8 cellular contexts compared by ENCODE assay signal in the genomic region with DNA sequence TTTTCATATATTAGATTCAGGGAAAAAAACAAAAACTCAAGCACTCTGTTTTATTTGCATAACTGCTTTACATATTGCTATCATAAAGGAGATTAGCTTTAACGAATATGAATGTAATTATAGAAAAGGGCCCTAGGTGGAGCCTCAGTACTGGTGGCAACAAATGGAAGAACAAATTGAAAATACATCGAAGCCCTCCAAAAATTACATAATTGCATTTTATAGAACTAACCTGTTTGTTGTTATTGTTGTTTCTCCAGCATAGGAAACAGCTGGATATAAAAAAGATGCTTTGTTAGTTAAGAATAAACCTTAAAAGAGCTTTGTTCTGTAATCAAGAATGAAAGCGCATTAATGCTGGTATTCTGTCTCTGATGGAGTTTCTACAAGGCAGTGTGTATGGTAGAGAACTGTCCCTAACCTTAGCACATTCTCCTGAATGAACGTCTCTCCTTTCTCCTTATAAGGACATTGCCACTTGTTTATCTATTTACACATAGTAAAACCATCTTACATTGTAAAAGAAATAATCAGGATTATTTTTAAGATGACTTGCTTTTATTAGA. TPM values are rescaled to one million over a fixed set of nuclear protein-coding genes. Genes with fewer than 3 reads are reported as not detected.
A peak's percentile ranks its signal among the peaks of the same experiment; 100 is the strongest.
DNase-seq lines count a peak whose midpoint lies in the region; ATAC-seq and TF ChIP-seq lines count a peak whose summit lies in the region.

No MANE protein-coding gene starts in this region.

- H3K36me3 ChIP-seq in ACC112 (ENCODE audit: insufficient read depth, low read length) (no peaks in the 10 kb centered on the region), adipocyte (ENCODE audit: control insufficient read depth, insufficient read depth, low read length, severe bottlenecking) (no peaks in the 10 kb centered on the region), stomach (no peaks in the 10 kb centered on the region)

- TF ChIP-seq EP300 in stomach (IDR thresholded peaks at IDR 0.05): no peak

- DNase-seq in NCI-H2029 (lab: John Stamatoyannopoulos, UW) (peak; percentile 79), adipocyte (ENCODE audit: low read depth) (peak; percentile 74), right cardiac atrium (no peak), stomach (no peak)
- no peak for DNase-seq in activated CD8-positive, alpha-beta memory T cell treated with anti-CD3 and anti-CD28 coated beads, Interleukin-2, amount 50 U/mL, for 4 hours

- H3K9me3 ChIP-seq in adipocyte (ENCODE audit: control insufficient read depth, low read length): no peaks in the 10 kb centered on the region
- no peaks in the 10 kb centered on the region for H3K9me3 ChIP-seq in right cardiac atrium (ENCODE audit: control insufficient read depth, low read length)
- no peaks in the 10 kb centered on the region for H3K9me3 ChIP-seq in stomach

- no peaks in the 10 kb centered on the region for H3K27me3 ChIP-seq in ACC112 (ENCODE audit: insufficient read depth, low read length)
- H3K27me3 ChIP-seq in adipocyte (replicated peaks; ENCODE audit: control insufficient read depth, insufficient read depth, low read length): no peaks in the 10 kb centered on the region
- no peaks in the 10 kb centered on the region for H3K27me3 ChIP-seq in right cardiac atrium (ENCODE audit: control insufficient read depth, insufficient read depth)
- no peaks in the 10 kb centered on the region for H3K27me3 ChIP-seq in stomach

- ATAC-seq in GM18498 (IDR thresholded peaks at IDR 0.05; ENCODE audit: unreplicated experiment) (peak; percentile 92), HG02943 (IDR thresholded peaks at IDR 0.05; ENCODE audit: low read depth, unreplicated experiment) (peak; percentile 87), right cardiac atrium (peak; percentile 57 to 62)

- H3K79me2 ChIP-seq in ACC112 (ENCODE audit: control insufficient read depth, insufficient read depth, low read length, unreplicated experiment): no peaks in the 10 kb centered on the region

- peak overlapping the region; percentile 59 for H2AFZ ChIP-seq in ACC112 (ENCODE audit: low read length, unreplicated experiment)

- TF ChIP-seq CTCF in stomach (IDR thresholded peaks at IDR 0.05): peak in 5 of 7 experiments; percentile 38 to 69 (median 52)

- intact Hi-C loops in right cardiac atrium (cut with DNase I) (loop anchor here (5.0 to 10.0 kb wide), 3 partner anchors 141 to 241 kb away; no protein-coding TSS in a partner anchor), stomach (cut with DNase I; ENCODE audit: low total_unique reads) (no loop called here)

- no peak overlapping the region for H3K27ac ChIP-seq in ACC112 (ENCODE audit: low read depth, low read length)
- no peak overlapping the region for H3K27ac ChIP-seq in right cardiac atrium (ENCODE audit: low read length)
- peak overlapping the region; percentile 46 to 74 (median 61) for H3K27ac ChIP-seq in stomach

- 17% methylated on average over 4 of the region's 4 CpGs for WGBS in right cardiac atrium
- WGBS in stomach, 5 donors: 9 to 15% (median 12%) methylated on average over 4 of the region's 4 CpGs

- H3K4me1 ChIP-seq in ACC112 (ENCODE audit: control insufficient read depth, insufficient read depth, low read length, unreplicated experiment) (peaks cover 31% of the 10 kb centered on the region), adipocyte (ENCODE audit: control insufficient read depth, insufficient read depth, low read length) (peaks cover 7% of the 10 kb centered on the region), right cardiac atrium (ENCODE audit: control insufficient read depth, insufficient read depth, low read length) (peaks cover 4% of the 10 kb centered on the region), stomach (peaks cover 0 to 22% (median 12%) of the 10 kb centered on the region in 4 donors)

- TF ChIP-seq POLR2A in stomach (IDR thresholded peaks at IDR 0.05): no peak

- H3K4me3 ChIP-seq in ACC112 (ENCODE audit: low read depth, low read length): peak overlapping the region; percentile 74
- peak overlapping the region; percentile 10 for H3K4me3 ChIP-seq in adipocyte (ENCODE audit: low read length)
- H3K4me3 ChIP-seq in right cardiac atrium (ENCODE audit: low read length): peak overlapping the region; percentile 73
- H3K4me3 ChIP-seq in stomach: peak overlapping the region; percentile 17 to 32 (median 24)

- H3K9ac ChIP-seq in adipocyte (ENCODE audit: low read length): no peak overlapping the region

RNA-seq across cellular contexts. Expression of a gene that starts 33.7 kb away (rescaled TPM):
- total RNA-seq in right cardiac atrium: 1 to 10 TPM; 2.8 to 4.1 (median 3.7) TPM
- 1.6 TPM for polyA plus RNA-seq in right cardiac atrium
- 1 to 10 TPM in 3 of 5 donors, under 1 TPM in 1, not detected in 1; under 0.01 to 9.5 (median 4.1) TPM for total RNA-seq in stomach
- polyA plus RNA-seq in stomach: 1 to 10 TPM in 2 of 3 donors, under 1 TPM in 1; 0.87 to 1.3 (median 1.2) TPM

Comparison
In these comparisons a context has a peak if more than half of its experiments do, and no peak if none do; other contexts are left out.
1. H3K27ac ChIP-seq: peak in stomach (5 of 5); none in ACC112 (single experiment) and right cardiac atrium (single experiment).
2. H3K4me3 ChIP-seq: peak in every context shown above with its lines; median percentile 74 in ACC112; 73 in right cardiac atrium; 24 in stomach; 10 in adipocyte.
3. DNase-seq: peak in NCI-H2029 (single experiment) and adipocyte (single experiment); none in right cardiac atrium (0 of 3), stomach (single experiment) and activated CD8-positive, alpha-beta memory T cell treated with anti-CD3 and anti-CD28 coated beads, Interleukin-2, amount 50 U/mL, for 4 hours (single experiment).
4. Peak in every context shown above with its lines, with median percentiles within 50 percentile points of each other: ATAC-seq.